ENCODE assay signal across 18 cellular contexts in genomic region chr2:618591-618990, GRCh38.
"Had no signal": no experiment of that assay in that cellular context is flagged by ENCODE, and none has a peak within 500 bp of the region (broad histone marks: within the 10 kb centered on the region; RNA-seq: fewer than 3 reads in every experiment).

No MANE protein-coding gene starts in this region.

- DNase-seq: activated CD4-positive, alpha-beta T cell treated with anti-CD3 and anti-CD28 coated beads for 48 hours; activated CD4-positive, alpha-beta T cell treated with anti-CD3 and anti-CD28 coated beads, Interleukin-2, amount 50 U/mL, for 48 hours; activated gamma-delta T cell treated with Interleukin-2 at 50 U/mL for 16 hours; activated naive CD4-positive, alpha-beta T cell treated with anti-CD3 and anti-CD28 coated beads, Interleukin-2, amount 10 ng/mL, durations not matched to agents 7 days and 5 days; activated naive CD8-positive, alpha-beta T cell treated with anti-CD3 and anti-CD28 coated beads for 36 hours; activated T-cell treated with anti-CD3 and anti-CD28 coated beads, Interleukin-2, amount 50 U/mL, for 4 hours; brain microvascular endothelial cell; MM.1S; NCI-H1105; NCI-H1436; NCI-H187; NCI-H2081; NCI-H446; NCI-H524; Peyer's patch; SHP77 had no signal

- H3K27ac Mint-ChIP-seq: activated naive CD4-positive, alpha-beta T cell treated with anti-CD3 and anti-CD28 coated beads, Interleukin-2, amount 10 ng/mL, durations not matched to agents 7 days and 5 days; activated naive CD8-positive, alpha-beta T cell treated with anti-CD3 and anti-CD28 coated beads for 36 hours; T-helper 1 cell treated with Interleukin-12 subunit alpha and Interleukin-12 subunit beta and Interleukin-4 antibody, amounts not matched to agents 30 μg/mL and 1 μg/mL, for 36 hours had no signal

- H3K4me1 Mint-ChIP-seq: activated naive CD4-positive, alpha-beta T cell treated with anti-CD3 and anti-CD28 coated beads, Interleukin-2, amount 10 ng/mL, durations not matched to agents 7 days and 5 days; activated naive CD8-positive, alpha-beta T cell treated with anti-CD3 and anti-CD28 coated beads for 36 hours had no signal

- H3K4me3 Mint-ChIP-seq: activated naive CD4-positive, alpha-beta T cell treated with anti-CD3 and anti-CD28 coated beads, Interleukin-2, amount 10 ng/mL, durations not matched to agents 7 days and 5 days; activated naive CD8-positive, alpha-beta T cell treated with anti-CD3 and anti-CD28 coated beads for 36 hours; activated T-cell treated with anti-CD3 and anti-CD28 coated beads, Interleukin-2, amount 50 U/mL, for 4 hours; T-helper 1 cell treated with Interleukin-12 subunit alpha and Interleukin-12 subunit beta and Interleukin-4 antibody, amounts not matched to agents 30 μg/mL and 1 μg/mL, for 36 hours had no signal

- ATAC-seq: activated CD4-positive, CD25-positive, alpha-beta regulatory T cell treated with anti-CD3 and anti-CD28 coated beads, Interleukin-2, amount 50 U/mL, for 24 hours; activated T-cell treated with anti-CD3 and anti-CD28 coated beads, Interleukin-2, amount 50 U/mL, for 4 hours had no signal

- H3K36me3 Mint-ChIP-seq: activated naive CD4-positive, alpha-beta T cell treated with anti-CD3 and anti-CD28 coated beads, Interleukin-2, amount 10 ng/mL, durations not matched to agents 7 days and 5 days; activated naive CD8-positive, alpha-beta T cell treated with anti-CD3 and anti-CD28 coated beads for 36 hours had no signal

- H3K9me3 Mint-ChIP-seq: activated naive CD4-positive, alpha-beta T cell treated with anti-CD3 and anti-CD28 coated beads, Interleukin-2, amount 10 ng/mL, durations not matched to agents 7 days and 5 days; activated naive CD8-positive, alpha-beta T cell treated with anti-CD3 and anti-CD28 coated beads for 36 hours; activated T-cell treated with anti-CD3 and anti-CD28 coated beads, Interleukin-2, amount 50 U/mL, for 4 hours; T-helper 1 cell treated with Interleukin-12 subunit alpha and Interleukin-12 subunit beta and Interleukin-4 antibody, amounts not matched to agents 30 μg/mL and 1 μg/mL, for 36 hours had no signal
